Comparison of ENCODE assay signal across 9 cellular contexts in genomic region chr1:6582370-6582769, GRCh38. TPM values are rescaled to one million over a fixed set of nuclear protein-coding genes. Genes with fewer than 3 reads are reported as not detected.
DNase-seq lines count a peak whose midpoint lies in the region; ATAC-seq and TF ChIP-seq lines count a peak whose summit lies in the region.
"Had no signal": no experiment of that assay in that cellular context is flagged by ENCODE, and none has a peak within 500 bp of the region (broad histone marks: within the 10 kb centered on the region; RNA-seq: fewer than 3 reads in every experiment).

No MANE protein-coding gene starts in this region.

- peaks cover 12% of the 10 kb centered on the region for H3K36me3 ChIP-seq in lower lobe of right lung

- H3K9me3 Mint-ChIP-seq in activated naive CD4-positive, alpha-beta T cell treated with anti-CD3 and anti-CD28 coated beads for 36 hours, result no peaks in the 10 kb centered on the region
- no peaks in the 10 kb centered on the region for H3K9me3 Mint-ChIP-seq in activated CD8-positive, alpha-beta T cell treated with anti-CD3 and anti-CD28 coated beads for 36 hours
- no peaks in the 10 kb centered on the region for H3K9me3 Mint-ChIP-seq in type B pancreatic cell

- no peaks in the 10 kb centered on the region for H3K27me3 Mint-ChIP-seq in activated naive CD4-positive, alpha-beta T cell treated with anti-CD3 and anti-CD28 coated beads for 36 hours (ENCODE audit: low read depth)
- H3K27me3 Mint-ChIP-seq in activated CD8-positive, alpha-beta T cell treated with anti-CD3 and anti-CD28 coated beads for 36 hours, result no peaks in the 10 kb centered on the region
- no peaks in the 10 kb centered on the region for H3K27me3 Mint-ChIP-seq in type B pancreatic cell

- peaks cover 45% of the 10 kb centered on the region for H3K4me1 ChIP-seq in lower lobe of right lung

- H3K27me3 ChIP-seq in lower lobe of right lung (ENCODE audit: low read depth), result no peaks in the 10 kb centered on the region

- POLR2A ChIA-PET in activated CD8-positive, alpha-beta T cell treated with anti-CD3 and anti-CD28 coated beads for 36 hours (lab: Charles Lee), result interaction anchor here (1.0 to 1.8 kb wide), 2 partner anchors 11 to 519 kb away, joined by 4 to 6 read pairs; no protein-coding TSS in a partner anchor

- TF ChIP-seq CTCF in activated CD8-positive, alpha-beta T cell treated with anti-CD3 and anti-CD28 coated beads for 36 hours (IDR thresholded peaks at IDR 0.05), result no peak
- TF ChIP-seq CTCF in lower lobe of right lung (IDR thresholded peaks at IDR 0.05) (no peak), type B pancreatic cell (conservative IDR thresholded peaks at IDR 0.05) (no peak)

- ATAC-seq in activated CD8-positive, alpha-beta T cell treated with anti-CD3 and anti-CD28 coated beads for 36 hours, result no peak
- ATAC-seq in lower lobe of right lung, result no peak
- no peak for ATAC-seq in HG03280 (IDR thresholded peaks at IDR 0.05; ENCODE audit: unreplicated experiment)

- H3K36me3 Mint-ChIP-seq in activated naive CD4-positive, alpha-beta T cell treated with anti-CD3 and anti-CD28 coated beads for 36 hours (ENCODE audit: low read depth), result peaks cover 4% of the 10 kb centered on the region
- peaks cover 7% of the 10 kb centered on the region for H3K36me3 Mint-ChIP-seq in activated CD8-positive, alpha-beta T cell treated with anti-CD3 and anti-CD28 coated beads for 36 hours (ENCODE audit: low read depth)
- H3K36me3 Mint-ChIP-seq in type B pancreatic cell, result no peaks in the 10 kb centered on the region

- intact Hi-C loops in activated naive CD4-positive, alpha-beta T cell treated with anti-CD3 and anti-CD28 coated beads for 36 hours (cut with micrococcal nuclease), result no loop called here
- intact Hi-C loops in activated CD8-positive, alpha-beta T cell treated with anti-CD3 and anti-CD28 coated beads for 36 hours (cut with micrococcal nuclease), result no loop called here
- intact Hi-C loops in lower lobe of right lung (cut with DNase I), result no loop called here

- no peak for DNase-seq in activated naive CD4-positive, alpha-beta T cell treated with anti-CD3 and anti-CD28 coated beads for 36 hours
- DNase-seq in activated naive CD4-positive, alpha-beta T cell treated with anti-CD3 and anti-CD28 coated beads, Interleukin-2, amount 50 U/mL, for 16 hours, result no peak
- DNase-seq in activated CD8-positive, alpha-beta T cell treated with anti-CD3 and anti-CD28 coated beads for 36 hours, result no peak
- DNase-seq in lower lobe of right lung (no peak), type B pancreatic cell (ENCODE audit: extremely low spot score, unreplicated experiment) (no peak), NCI-H524 treated with DMSO at 0.1 percent for 48 hours (lab: John Stamatoyannopoulos, UW) (no peak), hepatic stellate cell (ENCODE audit: low spot score) (no peak)

- no peaks in the 10 kb centered on the region for H3K9me3 ChIP-seq in lower lobe of right lung

- no peak overlapping the region for H3K4me3 Mint-ChIP-seq in activated naive CD4-positive, alpha-beta T cell treated with anti-CD3 and anti-CD28 coated beads for 36 hours
- H3K4me3 Mint-ChIP-seq in activated CD8-positive, alpha-beta T cell treated with anti-CD3 and anti-CD28 coated beads for 36 hours, result no peak overlapping the region
- H3K4me3 Mint-ChIP-seq in type B pancreatic cell, result peak overlapping the region; percentile 80

- peak overlapping the region; percentile 28 for H3K27ac ChIP-seq in lower lobe of right lung
- H3K27ac ChIP-seq: C4-2B had no signal

- peak overlapping the region; percentile 4 for H3K4me3 ChIP-seq in lower lobe of right lung

- peak overlapping the region; percentile 53 for H3K27ac Mint-ChIP-seq in activated naive CD4-positive, alpha-beta T cell treated with anti-CD3 and anti-CD28 coated beads for 36 hours
- peak overlapping the region; percentile 69 for H3K27ac Mint-ChIP-seq in activated CD8-positive, alpha-beta T cell treated with anti-CD3 and anti-CD28 coated beads for 36 hours
- H3K27ac Mint-ChIP-seq in type B pancreatic cell, result peak overlapping the region; percentile 85

- CTCF ChIA-PET in activated naive CD4-positive, alpha-beta T cell treated with anti-CD3 and anti-CD28 coated beads for 36 hours (lab: Charles Lee), result no interaction called here
- CTCF ChIA-PET in activated CD8-positive, alpha-beta T cell treated with anti-CD3 and anti-CD28 coated beads for 36 hours (lab: Charles Lee), result interaction anchor here (0.8 to 1.3 kb wide), 3 partner anchors 18 to 30 kb away, joined by 3 to 4 read pairs (median 3); partner anchors contain the start of gene NOL9

- H3K4me1 Mint-ChIP-seq in activated naive CD4-positive, alpha-beta T cell treated with anti-CD3 and anti-CD28 coated beads for 36 hours (ENCODE audit: low read depth), result peaks cover 45% of the 10 kb centered on the region
- H3K4me1 Mint-ChIP-seq in activated CD8-positive, alpha-beta T cell treated with anti-CD3 and anti-CD28 coated beads for 36 hours (ENCODE audit: low read depth), result peaks cover 31% of the 10 kb centered on the region
- H3K4me1 Mint-ChIP-seq in type B pancreatic cell (ENCODE audit: unreplicated experiment), result peaks cover 27% of the 10 kb centered on the region

RNA-seq across cellular contexts. Expression of gene ZBTB48, which starts 2.6 kb away (rescaled TPM):
- 10 to 100 TPM; 15.0 to 18.3 TPM for total RNA-seq in activated naive CD4-positive, alpha-beta T cell treated with anti-CD3 and anti-CD28 coated beads for 36 hours
- 10 to 100 TPM; 22.4 to 32.1 TPM for total RNA-seq in activated CD8-positive, alpha-beta T cell treated with anti-CD3 and anti-CD28 coated beads for 36 hours
- 36.5 TPM for total RNA-seq in lower lobe of right lung
- 30.7 and 44.2 TPM in 2 replicates for total RNA-seq in type B pancreatic cell (ENCODE audit: low replicate concordance)

RNA-seq across cellular contexts. Expression of gene KLHL21, which starts 20.3 kb away (rescaled TPM):
- 10 to 100 TPM; 21.0 to 23.3 TPM for total RNA-seq in activated naive CD4-positive, alpha-beta T cell treated with anti-CD3 and anti-CD28 coated beads for 36 hours
- 10 to 100 TPM; 17.9 to 18.1 TPM for total RNA-seq in activated CD8-positive, alpha-beta T cell treated with anti-CD3 and anti-CD28 coated beads for 36 hours
- total RNA-seq in lower lobe of right lung (22.6 TPM), type B pancreatic cell (ENCODE audit: low replicate concordance) (13.6 and 15.1 TPM in 2 replicates)

RNA-seq across cellular contexts. Expression of gene TAS1R1, which starts 27.3 kb away (rescaled TPM):
- not detected for total RNA-seq in activated naive CD4-positive, alpha-beta T cell treated with anti-CD3 and anti-CD28 coated beads for 36 hours
- not detected for total RNA-seq in activated CD8-positive, alpha-beta T cell treated with anti-CD3 and anti-CD28 coated beads for 36 hours
- total RNA-seq in lower lobe of right lung (0.27 TPM), type B pancreatic cell (ENCODE audit: low replicate concordance) (not detected in 2 replicates)

RNA-seq across cellular contexts. Expression of gene NOL9, which starts 28.1 kb away (rescaled TPM):
- total RNA-seq in activated naive CD4-positive, alpha-beta T cell treated with anti-CD3 and anti-CD28 coated beads for 36 hours, result 10 to 100 TPM; 24.6 to 29.6 TPM
- 10 to 100 TPM; 39.7 to 40.4 TPM for total RNA-seq in activated CD8-positive, alpha-beta T cell treated with anti-CD3 and anti-CD28 coated beads for 36 hours
- total RNA-seq in lower lobe of right lung (19.4 TPM), type B pancreatic cell (ENCODE audit: low replicate concordance) (32.9 and 43.0 TPM in 2 replicates)

RNA-seq across cellular contexts. Expression of gene PHF13, which starts 31.2 kb away (rescaled TPM):
- 10 to 100 TPM; 10.8 to 11.3 TPM for total RNA-seq in activated naive CD4-positive, alpha-beta T cell treated with anti-CD3 and anti-CD28 coated beads for 36 hours
- total RNA-seq in activated CD8-positive, alpha-beta T cell treated with anti-CD3 and anti-CD28 coated beads for 36 hours, result 10 to 100 TPM; 12.5 to 14.8 TPM
- 10.2 TPM for total RNA-seq in lower lobe of right lung
- total RNA-seq in type B pancreatic cell (ENCODE audit: low replicate concordance), result 14.7 and 21.2 TPM in 2 replicates
